Comparison of ENCODE assay signal across 23 cellular contexts in the genomic region with DNA sequence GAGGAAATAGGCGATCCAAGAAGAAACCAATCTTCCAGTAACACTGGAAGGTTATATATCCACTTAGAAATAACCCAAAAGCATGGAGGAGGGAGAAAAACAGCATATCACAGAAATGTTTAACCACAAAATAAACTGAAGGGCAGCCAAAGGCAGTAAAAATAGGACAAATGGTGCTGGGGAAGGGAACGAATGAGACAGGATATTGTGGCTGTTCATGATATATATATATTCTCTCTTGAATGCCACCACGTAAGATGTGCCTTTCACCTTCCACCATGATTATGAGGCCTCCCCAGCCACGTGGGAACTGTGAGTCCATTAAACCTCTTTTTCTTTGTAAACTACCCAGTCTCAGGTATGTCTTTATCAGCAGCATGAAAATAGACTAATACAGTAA.
"Had no signal": no experiment of that assay in that cellular context is flagged by ENCODE, and none has a peak within 500 bp of the region (broad histone marks: within the 10 kb centered on the region; RNA-seq: fewer than 3 reads in every experiment).

No MANE protein-coding gene starts in this region.

- H3K36me3 ChIP-seq: colonic mucosa, esophagus muscularis mucosa, esophagus squamous epithelium, gastrocnemius medialis, gastroesophageal sphincter, heart left ventricle, heart right ventricle had no signal

- ATAC-seq: effector memory CD8-positive, alpha-beta T cell; esophagus mucosa; foreskin keratinocyte; gastrocnemius medialis; gastroesophageal sphincter; heart left ventricle; heart right ventricle had no signal

- H3K9me3 ChIP-seq: colonic mucosa, esophagus muscularis mucosa, esophagus squamous epithelium, gastrocnemius medialis, gastroesophageal sphincter had no signal

- H3K4me1 ChIP-seq: colonic mucosa, esophagus muscularis mucosa, esophagus squamous epithelium, foreskin keratinocyte, gastrocnemius medialis, gastroesophageal sphincter, heart left ventricle, heart right ventricle had no signal

- H3K27me3 ChIP-seq: colonic mucosa, dorsolateral prefrontal cortex, esophagus muscularis mucosa, esophagus squamous epithelium, foreskin keratinocyte, gastrocnemius medialis, gastroesophageal sphincter, heart left ventricle, heart right ventricle had no signal

- H3K4me3 ChIP-seq: colonic mucosa, coronary artery, dorsolateral prefrontal cortex, esophagus muscularis mucosa, esophagus squamous epithelium, gastrocnemius medialis, gastroesophageal sphincter, heart left ventricle, heart right ventricle had no signal

- H3K27ac ChIP-seq: colonic mucosa, coronary artery, dorsolateral prefrontal cortex, esophagus muscularis mucosa, esophagus squamous epithelium, foreskin keratinocyte, gastrocnemius medialis, gastroesophageal sphincter, heart left ventricle, heart right ventricle had no signal

- DNase-seq: colonic mucosa; cortex of kidney; dermis blood vessel endothelial cell; dorsolateral prefrontal cortex; effector CD4-positive, alpha-beta T cell; effector CD8-positive, alpha-beta T cell; effector memory CD4-positive, alpha-beta T cell; effector memory CD8-positive, alpha-beta T cell; endodermal cell; erythroblast; esophagus squamous epithelium; foreskin fibroblast; foreskin melanocyte; gastrocnemius medialis; glutamatergic neuron; head of caudate nucleus; heart left ventricle; heart right ventricle had no signal
